20 cellular contexts compared by ENCODE assay signal in the genomic region with DNA sequence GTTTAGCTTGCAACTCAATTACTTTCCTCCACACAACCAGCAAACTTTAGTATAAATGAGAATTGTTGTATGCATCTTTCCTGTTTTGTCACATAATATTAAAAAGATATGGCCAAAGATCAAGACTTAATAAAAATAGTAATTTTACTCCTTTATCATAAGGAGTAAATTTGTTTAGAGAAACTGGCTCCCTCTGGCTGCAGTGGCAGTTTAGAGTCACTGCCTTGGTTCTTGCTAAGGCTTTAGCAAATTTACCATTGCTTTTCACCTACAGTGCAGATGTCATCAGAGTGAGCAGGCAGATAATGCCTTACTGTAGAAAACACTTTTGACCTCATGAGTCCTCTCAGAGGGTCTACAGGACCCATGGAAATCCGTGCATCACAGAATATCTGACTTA. TPM values are rescaled to one million over a fixed set of nuclear protein-coding genes. Genes with fewer than 3 reads are reported as not detected.
DNase-seq lines count a peak whose midpoint lies in the region; ATAC-seq and TF ChIP-seq lines count a peak whose summit lies in the region.
"Had no signal": no experiment of that assay in that cellular context is flagged by ENCODE, and none has a peak within 500 bp of the region (broad histone marks: within the 10 kb centered on the region; RNA-seq: fewer than 3 reads in every experiment).

No MANE protein-coding gene starts in this region.

- in situ Hi-C loops in brain microvascular endothelial cell (cut with HindIII; ENCODE audit: low pct_ligation_motif_present, low sequenced_read_pairs), result no loop called here
- in situ Hi-C loops in KBM-7 (cut with MboI; ENCODE audit: low pct_unique_long_range_greater_than_20kb, low sequenced_read_pairs), result no loop called here

- no peak overlapping the region for H2AFZ ChIP-seq in Karpas-422 (ENCODE audit: low read length)

- peak overlapping the region; percentile 89 for H3K4me3 Mint-ChIP-seq in CD4-positive, alpha-beta T cell
- peak overlapping the region; percentile 82 for H3K4me3 Mint-ChIP-seq in natural killer cell

- H3K4me3 ChIP-seq in Karpas-422 (ENCODE audit: low read length) (no peak overlapping the region), brain microvascular endothelial cell (ENCODE audit: low read depth, low read length) (no peak overlapping the region), dorsolateral prefrontal cortex (no peak overlapping the region)
- H3K4me3 ChIP-seq: Peyer's patch had no signal

- no peak overlapping the region for H3K27ac ChIP-seq in CD4-positive, alpha-beta T cell (ENCODE audit: low read depth, low read length)
- H3K27ac ChIP-seq in Karpas-422 (ENCODE audit: low read length) (no peak overlapping the region), brain microvascular endothelial cell (no peak overlapping the region), dorsolateral prefrontal cortex (no peak overlapping the region)
- H3K27ac ChIP-seq: Peyer's patch had no signal

- no peak for TF ChIP-seq CTCF in CD4-positive, alpha-beta T cell (IDR thresholded peaks at IDR 0.05)
- TF ChIP-seq CTCF in brain microvascular endothelial cell (IDR thresholded peaks at IDR 0.05; ENCODE audit: low read depth, low read length, missing control alignments), result peak; percentile 38
- TF ChIP-seq CTCF in natural killer cell (IDR thresholded peaks at IDR 0.05), result no peak
- TF ChIP-seq CTCF in dorsolateral prefrontal cortex (IDR thresholded peaks at IDR 0.05 in 54 of 56, conservative IDR thresholded peaks at IDR 0.05 in 2 of 56; ENCODE audit: low read depth in 1 of 56, partially characterized antibody in 56 of 56), result no peak

- no peak overlapping the region for H3K27ac Mint-ChIP-seq in CD4-positive, alpha-beta T cell
- no peak overlapping the region for H3K27ac Mint-ChIP-seq in natural killer cell
- H3K27ac Mint-ChIP-seq: B cell, WTC11 had no signal

- no peak for DNase-seq in CD4-positive, alpha-beta T cell
- no peak for DNase-seq in Karpas-422
- no peak for DNase-seq in brain microvascular endothelial cell
- DNase-seq in natural killer cell, result no peak
- DNase-seq in dorsolateral prefrontal cortex, result no peak
- no peak for DNase-seq in T-helper 2 cell
- no peak for DNase-seq in KBM-7
- DNase-seq: activated gamma-delta T cell; DMS79 treated with DMSO at 0.1 percent for 48 hours; effector CD4-positive, alpha-beta T cell; foreskin melanocyte; NCI-H1930; NCI-H510A treated with DMSO at 0.1 percent for 48 hours; Peyer's patch; retina; stimulated activated CD4-positive, alpha-beta T cell treated with anti-CD3 and anti-CD28 coated beads, Interleukin-1b, Interleukin-23, amount 100 ng/mL, for 48 hours; SW 1271 had no signal

- no peaks in the 10 kb centered on the region for H3K9me2 ChIP-seq in Karpas-422 (replicated peaks; ENCODE audit: insufficient read depth, low read length)

- CTCF ChIA-PET in CD4-positive, alpha-beta T cell (lab: Charles Lee), result no interaction called here

- H3K27me3 ChIP-seq in CD4-positive, alpha-beta T cell (ENCODE audit: control insufficient read depth, insufficient read depth, low read length), result no peaks in the 10 kb centered on the region
- no peaks in the 10 kb centered on the region for H3K27me3 ChIP-seq in Karpas-422 (ENCODE audit: low read length)
- H3K27me3 ChIP-seq in brain microvascular endothelial cell (replicated peaks), result no peaks in the 10 kb centered on the region
- peaks cover 0 to 15% (median 0%) of the 10 kb centered on the region in 45 donors for H3K27me3 ChIP-seq in dorsolateral prefrontal cortex
- H3K27me3 ChIP-seq: Peyer's patch had no signal

- H3K27me3 Mint-ChIP-seq in CD4-positive, alpha-beta T cell, result peaks cover 11% of the 10 kb centered on the region
- H3K27me3 Mint-ChIP-seq in natural killer cell (ENCODE audit: low read depth in 2 of 2), result peaks cover 0 to 7% of the 10 kb centered on the region in 2 donors

- no peaks in the 10 kb centered on the region for H3K9me3 Mint-ChIP-seq in CD4-positive, alpha-beta T cell
- no peaks in the 10 kb centered on the region for H3K9me3 Mint-ChIP-seq in natural killer cell
- H3K9me3 Mint-ChIP-seq: WTC11 had no signal

- H3K79me2 ChIP-seq in Karpas-422 (ENCODE audit: low read length), result peaks cover 69% of the 10 kb centered on the region

- peaks cover 68% of the 10 kb centered on the region for H3K4me1 Mint-ChIP-seq in CD4-positive, alpha-beta T cell (ENCODE audit: low read depth)
- H3K4me1 Mint-ChIP-seq in natural killer cell, result peaks cover 42 to 54% of the 10 kb centered on the region in 2 donors

- H3K36me3 Mint-ChIP-seq in CD4-positive, alpha-beta T cell (ENCODE audit: low read depth), result peaks cover 51% of the 10 kb centered on the region
- H3K36me3 Mint-ChIP-seq in natural killer cell, result peaks cover 9% of the 10 kb centered on the region
- H3K36me3 Mint-ChIP-seq: WTC11 had no signal

- peaks cover 8% of the 10 kb centered on the region; the same call in 1 of the 2 replicates for H4K20me1 ChIP-seq in Karpas-422 (ENCODE audit: insufficient read depth, low read depth, low read length)

- no peaks in the 10 kb centered on the region for H3K9me3 ChIP-seq in CD4-positive, alpha-beta T cell (ENCODE audit: control insufficient read depth, low read length)
- H3K9me3 ChIP-seq in Karpas-422 (ENCODE audit: low read length), result no peaks in the 10 kb centered on the region
- H3K9me3 ChIP-seq: Peyer's patch had no signal

- peaks cover 2% of the 10 kb centered on the region; the same call in 1 of the 2 replicates for H3K36me3 ChIP-seq in Karpas-422 (ENCODE audit: insufficient read depth, low read length)
- H3K36me3 ChIP-seq in brain microvascular endothelial cell (replicated peaks), result peaks cover 4% of the 10 kb centered on the region

- H3K9ac ChIP-seq in Karpas-422 (ENCODE audit: low read length), result no peak overlapping the region

- POLR2A ChIA-PET in CD4-positive, alpha-beta T cell (lab: Charles Lee), result no interaction called here

- intact Hi-C loops in CD4-positive, alpha-beta T cell (cut with DNase I, micrococcal nuclease), result loop anchor here (5.0 to 10.0 kb wide), 9 partner anchors 188 to 1783 kb away; a partner anchor contains a TSS
- intact Hi-C loops in natural killer cell (cut with micrococcal nuclease) (loop anchor here (5.0 kb wide), 2 partner anchors 198 to 217 kb away; no protein-coding TSS in a partner anchor), dorsolateral prefrontal cortex (cut with DNase I) (loop anchor here (5.0 to 10.0 kb wide), 4 partner anchors 215 to 427 kb away; a partner anchor contains a TSS)

- H3K4me2 ChIP-seq in Karpas-422 (ENCODE audit: low read depth, low read length, poor library complexity, severe bottlenecking), result peak overlapping the region; percentile 98

- no peak for ATAC-seq in CD4-positive, alpha-beta T cell (ENCODE audit: poor library complexity)
- ATAC-seq in natural killer cell (no peak), GM18520 (IDR thresholded peaks at IDR 0.05; ENCODE audit: unreplicated experiment) (no peak)
- ATAC-seq: WTC11 had no signal

- peaks cover 26% of the 10 kb centered on the region for H3K4me1 ChIP-seq in Karpas-422 (ENCODE audit: low read length)

RNA-seq across cellular contexts. Expression of a gene that starts 2.6 kb away (rescaled TPM):
- total RNA-seq in CD4-positive, alpha-beta T cell, result 10 to 100 TPM; 20.7 to 22.7 TPM
- total RNA-seq in Karpas-422 (2014; rRNA removed; shearing (Covaris generic); ENCODE audit: low replicate concordance), result 22.7 and 23.2 TPM in 2 replicates
- 10 to 100 TPM; 29.5 to 39.3 (median 35.1) TPM for total RNA-seq in natural killer cell
- total RNA-seq in dorsolateral prefrontal cortex, result 10 to 100 TPM; 16.6 to 41.9 (median 29.6) TPM
